8 cellular contexts compared by ENCODE assay signal in the genomic region with DNA sequence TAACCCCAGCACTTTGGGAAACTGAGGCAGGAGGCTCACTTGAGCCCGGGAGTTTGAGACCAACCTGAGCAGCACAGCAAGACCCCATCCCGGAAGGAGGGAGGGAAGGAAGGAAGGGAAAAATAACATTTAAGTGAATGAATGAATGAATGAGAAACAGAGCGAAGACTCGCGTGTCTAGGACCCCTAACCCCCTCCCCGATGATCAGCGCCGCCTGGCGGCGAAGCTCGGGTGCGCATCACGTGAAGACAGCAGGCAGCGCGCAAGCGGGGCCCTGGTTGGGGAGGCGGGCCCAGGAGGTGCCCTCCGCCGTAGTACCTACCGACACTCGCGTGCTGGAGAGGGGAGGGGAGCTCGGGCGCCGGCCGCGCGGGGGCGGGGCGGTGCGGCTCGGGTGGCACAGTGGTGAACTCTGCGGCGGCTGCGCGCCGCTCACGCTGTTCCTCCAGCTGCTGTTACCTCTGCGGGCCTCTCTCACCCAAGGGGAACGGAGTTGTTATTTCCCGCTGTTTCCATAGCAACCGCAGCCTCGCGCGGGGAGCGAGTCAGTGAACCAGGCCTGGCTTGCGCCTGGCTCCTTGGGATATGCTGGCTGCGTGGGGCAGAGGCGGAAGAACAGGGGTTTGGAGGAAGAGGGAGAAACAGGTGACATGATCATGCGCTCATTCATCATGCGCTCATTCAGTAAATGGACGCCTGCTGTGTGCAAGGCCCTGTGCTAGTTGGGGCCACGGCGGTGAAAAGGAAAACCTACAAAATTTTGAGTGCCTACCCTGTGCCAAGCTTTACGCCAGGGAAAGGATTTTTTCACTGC. TPM values are rescaled to one million over a fixed set of nuclear protein-coding genes. Genes with fewer than 3 reads are reported as not detected.
DNase-seq lines count a peak whose midpoint lies in the region; ATAC-seq, FAIRE-seq and TF ChIP-seq lines count a peak whose summit lies in the region.

No MANE protein-coding gene starts in this region.

- DNase-seq in AG08396 (ENCODE audit: low spot score): peak; percentile 60
- peak; percentile 85 for DNase-seq in NCI-H226
- DNase-seq in activated CD4-positive, CD25-positive, alpha-beta regulatory T cell treated with anti-CD3 and anti-CD28 coated beads, Interleukin-2, amount 50 U/mL, for 16 hours (ENCODE audit: low read depth, low spot score): peak; percentile 54
- peak; percentile 38 for DNase-seq in cerebellar cortex (ENCODE audit: low spot score)
- DNase-seq in kidney: peak; percentile 97
- peak; percentile 53 to 73 for DNase-seq in stimulated activated CD4-positive, alpha-beta T cell treated with anti-CD3 and anti-CD28 coated beads, Interleukin-15, amount 100 ng/mL, for 1 hour (ENCODE audit: low read depth in 1 of 2, low spot score in 1 of 2)

- TF ChIP-seq CTCF in kidney (IDR thresholded peaks at IDR 0.05; ENCODE audit: borderline replicate concordance, extremely low read depth, insufficient read depth): peak; percentile 62

- H3K36me3 ChIP-seq in kidney (ENCODE audit: control insufficient read depth in 1 of 2, insufficient read depth in 2 of 2, low read length in 2 of 2): no peaks in the 10 kb centered on the region

- peak overlapping the region; percentile 27 to 74 for H3K9ac ChIP-seq in kidney (ENCODE audit: low read length in 2 of 2)

- intact Hi-C loops in kidney (cut with DNase I): no loop called here

- peak; percentile 82 for ATAC-seq in GM19023 (IDR thresholded peaks at IDR 0.05; ENCODE audit: unreplicated experiment)
- ATAC-seq in HG03196 (IDR thresholded peaks at IDR 0.05; ENCODE audit: unreplicated experiment): peak; percentile 87

- peak overlapping the region; percentile 53 to 62 for H3K4me3 ChIP-seq in kidney (ENCODE audit: low read length in 2 of 2)

- H3K4me1 ChIP-seq in kidney (ENCODE audit: control insufficient read depth in 1 of 2, insufficient read depth in 1 of 2, low read depth in 1 of 2, low read length in 2 of 2): peaks cover 5 to 7% of the 10 kb centered on the region in 2 donors

- peak overlapping the region; percentile 80 to 84 for H3K27ac ChIP-seq in kidney (ENCODE audit: low read depth in 2 of 2, low read length in 2 of 2)

- no peak for FAIRE-seq in kidney (lab: Jason Lieb, UNC)

- H3K9me3 ChIP-seq in kidney (ENCODE audit: control insufficient read depth in 1 of 2, low read length in 2 of 2): no peaks in the 10 kb centered on the region

RNA-seq across cellular contexts. Expression of gene DCDC2, which starts 2.0 kb away (rescaled TPM):
- total RNA-seq in kidney: 110 TPM
- polyA plus RNA-seq in kidney (ENCODE audit: insufficient read depth, low read depth, low replicate concordance): 22.1 TPM

RNA-seq across cellular contexts. Expression of gene MRS2, which starts 42.9 kb away (rescaled TPM):
- total RNA-seq in kidney: 23.6 TPM
- polyA plus RNA-seq in kidney (ENCODE audit: insufficient read depth, low read depth, low replicate concordance): 27.8 TPM

Comparison
In these comparisons a context has a peak if more than half of its experiments do, and no peak if none do; other contexts are left out.
1. Peak in every context shown above with its lines: DNase-seq, ATAC-seq, H3K4me3 ChIP-seq and H3K27ac ChIP-seq.
2. DNase-seq: peak in every context shown above with its lines; median percentile 97 in kidney; 85 in NCI-H226; 63 in stimulated activated CD4-positive, alpha-beta T cell treated with anti-CD3 and anti-CD28 coated beads, Interleukin-15, amount 100 ng/mL, for 1 hour; 60 in AG08396; 54 in activated CD4-positive, CD25-positive, alpha-beta regulatory T cell treated with anti-CD3 and anti-CD28 coated beads, Interleukin-2, amount 50 U/mL, for 16 hours; 38 in cerebellar cortex.